ENCODE assay signal across 1 cellular context in genomic region chr4:25827373-25827772, GRCh38.
TF ChIP-seq lines count a peak whose summit lies in the region.

No MANE protein-coding gene starts in this region.

TF ChIP-seq in IMR-90, 13 proteins besides CTCF, POLR2A, EP300 and RAD21 (continued from another document):
- TF ChIP-seq ELK1 (IDR thresholded peaks at IDR 0.05; ENCODE audit: borderline replicate concordance, low read depth, low read length) (no peak), MAZ (IDR thresholded peaks at IDR 0.05; ENCODE audit: borderline replicate concordance, low read depth, low read length) (no peak), SMC3 (IDR thresholded peaks at IDR 0.05; ENCODE audit: low read depth, low read length) (no peak), MAFK (IDR thresholded peaks at IDR 0.05; ENCODE audit: low read depth, low read length) (no peak), MXI1 (IDR thresholded peaks at IDR 0.05; ENCODE audit: borderline replicate concordance, low read depth, low read length) (no peak), CHD1 (IDR thresholded peaks at IDR 0.05; ENCODE audit: low read depth, low read length) (no peak), NFE2L2 (IDR thresholded peaks at IDR 0.05; ENCODE audit: low read depth, low read length) (no peak), BHLHE40 (IDR thresholded peaks at IDR 0.05; ENCODE audit: low read depth, low read length) (no peak)
